In the genomic region with DNA sequence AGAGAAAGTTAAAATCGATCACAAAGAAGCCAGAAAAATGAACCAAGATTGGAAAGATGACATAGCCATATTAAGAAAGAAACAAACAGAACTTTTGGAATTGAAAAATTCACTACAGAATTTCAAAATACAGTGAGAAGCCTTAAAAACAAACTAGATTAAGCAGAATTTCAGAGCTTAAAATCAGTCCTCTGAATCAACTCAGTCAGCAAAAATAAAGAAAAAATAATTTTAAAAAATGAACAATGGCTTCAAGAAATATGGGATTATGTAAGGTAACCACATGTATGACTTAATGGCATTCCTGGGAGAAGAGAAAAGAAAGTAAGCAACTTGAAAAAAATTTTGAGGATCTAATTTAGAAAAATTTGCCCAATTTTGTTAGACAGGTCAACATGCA, we compare ENCODE assay signal across 31 cellular contexts.
"Had no signal": no experiment of that assay in that cellular context is flagged by ENCODE, and none has a peak within 500 bp of the region (broad histone marks: within the 10 kb centered on the region; RNA-seq: fewer than 3 reads in every experiment).

No MANE protein-coding gene starts in this region.

- DNase-seq: activated effector memory CD4-positive, alpha-beta T cell treated with anti-CD3 and anti-CD28 coated beads, Interleukin-2, amount 50 U/mL, for 16 hours; activated effector memory CD4-positive, alpha-beta T cell treated with Interleukin-2 at 50 U/mL for 16 hours; activated gamma-delta T cell; activated gamma-delta T cell treated with Interleukin-2 at 50 U/mL for 16 hours; activated naive CD4-positive, alpha-beta T cell; activated naive CD4-positive, alpha-beta T cell treated with anti-CD3 and anti-CD28 coated beads for 36 hours; activated naive CD4-positive, alpha-beta T cell treated with anti-CD3 and anti-CD28 coated beads, Interleukin-2, amount 10 ng/mL, durations not matched to agents 7 days and 5 days; activated naive CD4-positive, alpha-beta T cell treated with anti-CD3 and anti-CD28 coated beads, Interleukin-2, amount 50 U/mL, for 16 hours; activated naive CD4-positive, alpha-beta T cell treated with Interleukin-2 at 50 U/mL for 16 hours; activated naive CD8-positive, alpha-beta T cell treated with anti-CD3 and anti-CD28 coated beads for 36 hours; activated naive CD8-positive, alpha-beta T cell treated with anti-CD3 and anti-CD28 coated beads, Interleukin-2, amount 10 ng/mL, durations not matched to agents 7 days and 5 days; activated naive CD8-positive, alpha-beta T cell treated with anti-CD3 and anti-CD28 coated beads, Interleukin-2, amount 50 U/mL, for 24 hours; activated T-cell treated with anti-CD3 and anti-CD28 coated beads, Interleukin-2, amount 50 U/mL, for 1 hour; activated T-cell treated with anti-CD3 and anti-CD28 coated beads, Interleukin-2, amount 50 U/mL, for 24 hours; activated T-cell treated with anti-CD3 and anti-CD28 coated beads, Interleukin-2, amount 50 U/mL, for 4 hours; activated T-cell treated with anti-CD3 and anti-CD28 coated beads, Interleukin-2, amount 50 U/mL, for 48 hours; activated T-cell treated with anti-CD3 and anti-CD28 coated beads, Interleukin-2, amount 50 U/mL, for 72 hours; amniotic stem cell; anterior cingulate cortex; aorta; caudate nucleus; central memory CD4-positive, alpha-beta T cell; cerebellar nuclear complex had no signal

- H3K36me3 ChIP-seq: adrenal gland, ascending aorta, brain microvascular endothelial cell, breast epithelium, cardiac muscle cell had no signal

- H3K27ac ChIP-seq: adrenal gland, ascending aorta, brain microvascular endothelial cell, breast epithelium, cardiac muscle cell had no signal

- FAIRE-seq: astrocyte had no signal

- H3K27me3 ChIP-seq: adrenal gland, ascending aorta, brain microvascular endothelial cell, breast epithelium, cardiac muscle cell had no signal

- H3K9me3 ChIP-seq: adrenal gland, ascending aorta had no signal

- H3K4me3 ChIP-seq: adrenal gland, ascending aorta, breast epithelium, cardiac muscle cell had no signal

- H3K4me1 ChIP-seq: adrenal gland, ascending aorta, breast epithelium had no signal

- ATAC-seq: activated naive CD4-positive, alpha-beta T cell treated with anti-CD3 and anti-CD28 coated beads, Interleukin-2, amount 50 U/mL, for 72 hours; activated naive CD8-positive, alpha-beta T cell treated with anti-CD3 and anti-CD28 coated beads, Interleukin-2, amount 50 U/mL, for 24 hours; activated T-cell treated with anti-CD3 and anti-CD28 coated beads, Interleukin-2, amount 50 U/mL, for 4 hours; activated T-cell treated with anti-CD3 and anti-CD28 coated beads, Interleukin-2, amount 50 U/mL, for 72 hours; activated T-helper 17 cell treated with anti-CD3 and anti-CD28 coated beads, Interleukin-2, amount 50 U/mL, for 72 hours had no signal
